Comparison of ENCODE assay signal across 2 cellular contexts in the genomic region with DNA sequence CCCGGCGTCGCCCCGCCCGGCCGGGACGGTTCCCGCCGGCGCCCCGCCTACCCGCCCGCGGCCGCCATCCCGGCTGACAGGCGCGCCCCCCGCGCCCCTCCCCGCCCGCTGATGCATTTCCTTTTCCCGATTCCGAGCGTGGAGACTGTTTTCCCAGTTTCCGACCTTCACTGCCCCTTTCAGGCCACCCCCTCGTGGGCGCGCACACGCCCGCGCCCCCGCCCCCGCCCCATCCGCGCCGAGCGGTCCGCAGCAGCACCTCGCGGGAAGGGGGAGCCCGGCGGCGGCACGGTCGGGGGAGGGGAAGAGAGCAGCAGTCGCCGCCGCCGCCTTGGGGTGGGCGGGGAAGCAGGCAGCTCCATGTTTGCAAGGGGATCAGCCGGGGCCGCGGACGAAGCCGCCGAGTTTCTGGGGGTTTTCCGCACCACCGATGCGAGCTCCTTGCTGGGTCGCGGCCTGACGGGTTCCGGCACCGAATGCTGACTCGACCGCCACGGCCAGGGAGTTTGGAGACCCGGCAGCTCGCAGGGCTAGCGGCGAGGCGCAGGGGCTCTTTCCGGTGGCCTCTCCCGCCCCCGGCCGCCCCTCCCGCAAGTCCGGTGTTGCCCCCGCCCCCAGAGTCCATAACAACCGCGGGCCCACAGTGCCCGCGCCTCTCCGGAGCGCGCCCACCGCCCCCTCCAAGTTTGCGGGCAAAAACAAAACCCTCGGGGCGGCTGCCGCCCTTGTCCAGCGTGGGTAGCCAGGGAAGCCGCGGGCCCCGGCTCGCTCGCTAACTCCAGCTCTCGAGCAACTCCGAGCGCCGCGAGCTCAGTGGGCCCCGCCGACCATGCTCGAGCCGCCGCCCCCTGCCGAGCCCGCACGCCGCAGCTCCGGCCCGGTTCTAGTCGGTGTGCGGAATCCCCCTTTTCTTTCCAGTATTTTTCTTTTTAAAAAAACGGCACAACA.
A peak's percentile ranks its signal among the peaks of the same experiment; 100 is the strongest.
TF ChIP-seq lines count a peak whose summit lies in the region.

No MANE protein-coding gene starts in this region.

TF ChIP-seq in SK-N-SH, 30 proteins besides CTCF, POLR2A, EP300 and RAD21 (continued from another document):
- TF ChIP-seq TAF1 (IDR thresholded peaks at IDR 0.05; ENCODE audit: borderline replicate concordance, low read depth, low read length) (0 out of 2 replicates have a peak, but pooled peaks have one; percentile 3), YY1 (IDR thresholded peaks at IDR 0.05; ENCODE audit: low read depth) (0 out of 2 replicates have a peak, but pooled peaks have one; percentile 48), MXI1 (IDR thresholded peaks at IDR 0.05; ENCODE audit: low read depth, low read length) (peak; percentile 16), MAX (IDR thresholded peaks at IDR 0.05; ENCODE audit: low read depth) (peak; percentile 64)
TF ChIP-seq in SK-N-SH: peak in this region for 6.

TF ChIP-seq in SK-N-SH treated with all-trans-retinoic acid at 6 μM for 48 hours, 23 proteins besides CTCF, POLR2A, EP300 and RAD21:
- TF ChIP-seq, protein P1, sequence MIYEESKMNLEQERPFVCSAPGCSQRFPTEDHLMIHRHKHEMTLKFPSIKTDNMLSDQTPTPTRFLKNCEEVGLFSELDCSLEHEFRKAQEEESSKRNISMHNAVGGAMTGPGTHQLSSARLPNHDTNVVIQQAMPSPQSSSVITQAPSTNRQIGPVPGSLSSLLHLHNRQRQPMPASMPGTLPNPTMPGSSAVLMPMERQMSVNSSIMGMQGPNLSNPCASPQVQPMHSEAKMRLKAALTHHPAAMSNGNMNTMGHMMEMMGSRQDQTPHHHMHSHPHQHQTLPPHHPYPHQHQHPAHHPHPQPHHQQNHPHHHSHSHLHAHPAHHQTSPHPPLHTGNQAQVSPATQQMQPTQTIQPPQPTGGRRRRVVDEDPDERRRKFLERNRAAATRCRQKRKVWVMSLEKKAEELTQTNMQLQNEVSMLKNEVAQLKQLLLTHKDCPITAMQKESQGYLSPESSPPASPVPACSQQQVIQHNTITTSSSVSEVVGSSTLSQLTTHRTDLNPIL (CRISPR knock-in tag; IDR thresholded peaks at IDR 0.05; ENCODE audit: low read depth), result no peak
- TF ChIP-seq ZFP30 (CRISPR knock-in tag; IDR thresholded peaks at IDR 0.05) (no peak), ZC3H10 (CRISPR knock-in tag; IDR thresholded peaks at IDR 0.05) (no peak), ZNF565 (CRISPR knock-in tag; conservative IDR thresholded peaks at IDR 0.05; ENCODE audit: low read depth) (no peak), BACH2 (CRISPR knock-in tag; IDR thresholded peaks at IDR 0.05; ENCODE audit: borderline replicate concordance) (no peak), SNAI2 (CRISPR knock-in tag; IDR thresholded peaks at IDR 0.05) (no peak), ZNF8 (CRISPR knock-in tag; IDR thresholded peaks at IDR 0.05) (no peak), ARNTL (CRISPR knock-in tag; IDR thresholded peaks at IDR 0.05; ENCODE audit: borderline replicate concordance, low read depth) (no peak), ZFP3 (CRISPR knock-in tag; IDR thresholded peaks at IDR 0.05) (no peak), TSHZ2 (CRISPR knock-in tag; IDR thresholded peaks at IDR 0.05) (no peak), GLIS3 (CRISPR knock-in tag; IDR thresholded peaks at IDR 0.05) (no peak), TCF4 (CRISPR knock-in tag; IDR thresholded peaks at IDR 0.05; ENCODE audit: borderline replicate concordance) (no peak), RARB (CRISPR knock-in tag; IDR thresholded peaks at IDR 0.05) (no peak), OSR1 (CRISPR knock-in tag; IDR thresholded peaks at IDR 0.05) (no peak), TOX (CRISPR knock-in tag; IDR thresholded peaks at IDR 0.05; ENCODE audit: borderline replicate concordance) (no peak)
- TF ChIP-seq, protein P2, sequence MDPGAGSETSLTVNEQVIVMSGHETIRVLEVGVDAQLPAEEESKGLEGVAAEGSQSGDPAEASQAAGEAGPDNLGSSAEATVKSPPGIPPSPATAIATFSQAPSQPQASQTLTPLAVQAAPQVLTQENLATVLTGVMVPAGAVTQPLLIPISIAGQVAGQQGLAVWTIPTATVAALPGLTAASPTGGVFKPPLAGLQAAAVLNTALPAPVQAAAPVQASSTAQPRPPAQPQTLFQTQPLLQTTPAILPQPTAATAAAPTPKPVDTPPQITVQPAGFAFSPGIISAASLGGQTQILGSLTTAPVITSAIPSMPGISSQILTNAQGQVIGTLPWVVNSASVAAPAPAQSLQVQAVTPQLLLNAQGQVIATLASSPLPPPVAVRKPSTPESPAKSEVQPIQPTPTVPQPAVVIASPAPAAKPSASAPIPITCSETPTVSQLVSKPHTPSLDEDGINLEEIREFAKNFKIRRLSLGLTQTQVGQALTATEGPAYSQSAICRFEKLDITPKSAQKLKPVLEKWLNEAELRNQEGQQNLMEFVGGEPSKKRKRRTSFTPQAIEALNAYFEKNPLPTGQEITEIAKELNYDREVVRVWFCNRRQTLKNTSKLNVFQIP (CRISPR knock-in tag; IDR thresholded peaks at IDR 0.05; ENCODE audit: borderline replicate concordance, low read depth), result no peak
- TF ChIP-seq, protein P3, sequence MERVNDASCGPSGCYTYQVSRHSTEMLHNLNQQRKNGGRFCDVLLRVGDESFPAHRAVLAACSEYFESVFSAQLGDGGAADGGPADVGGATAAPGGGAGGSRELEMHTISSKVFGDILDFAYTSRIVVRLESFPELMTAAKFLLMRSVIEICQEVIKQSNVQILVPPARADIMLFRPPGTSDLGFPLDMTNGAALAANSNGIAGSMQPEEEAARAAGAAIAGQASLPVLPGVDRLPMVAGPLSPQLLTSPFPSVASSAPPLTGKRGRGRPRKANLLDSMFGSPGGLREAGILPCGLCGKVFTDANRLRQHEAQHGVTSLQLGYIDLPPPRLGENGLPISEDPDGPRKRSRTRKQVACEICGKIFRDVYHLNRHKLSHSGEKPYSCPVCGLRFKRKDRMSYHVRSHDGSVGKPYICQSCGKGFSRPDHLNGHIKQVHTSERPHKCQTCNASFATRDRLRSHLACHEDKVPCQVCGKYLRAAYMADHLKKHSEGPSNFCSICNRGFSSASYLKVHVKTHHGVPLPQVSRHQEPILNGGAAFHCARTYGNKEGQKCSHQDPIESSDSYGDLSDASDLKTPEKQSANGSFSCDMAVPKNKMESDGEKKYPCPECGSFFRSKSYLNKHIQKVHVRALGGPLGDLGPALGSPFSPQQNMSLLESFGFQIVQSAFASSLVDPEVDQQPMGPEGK (CRISPR knock-in tag; IDR thresholded peaks at IDR 0.05; ENCODE audit: borderline replicate concordance), result no peak
- TF ChIP-seq, protein P4, sequence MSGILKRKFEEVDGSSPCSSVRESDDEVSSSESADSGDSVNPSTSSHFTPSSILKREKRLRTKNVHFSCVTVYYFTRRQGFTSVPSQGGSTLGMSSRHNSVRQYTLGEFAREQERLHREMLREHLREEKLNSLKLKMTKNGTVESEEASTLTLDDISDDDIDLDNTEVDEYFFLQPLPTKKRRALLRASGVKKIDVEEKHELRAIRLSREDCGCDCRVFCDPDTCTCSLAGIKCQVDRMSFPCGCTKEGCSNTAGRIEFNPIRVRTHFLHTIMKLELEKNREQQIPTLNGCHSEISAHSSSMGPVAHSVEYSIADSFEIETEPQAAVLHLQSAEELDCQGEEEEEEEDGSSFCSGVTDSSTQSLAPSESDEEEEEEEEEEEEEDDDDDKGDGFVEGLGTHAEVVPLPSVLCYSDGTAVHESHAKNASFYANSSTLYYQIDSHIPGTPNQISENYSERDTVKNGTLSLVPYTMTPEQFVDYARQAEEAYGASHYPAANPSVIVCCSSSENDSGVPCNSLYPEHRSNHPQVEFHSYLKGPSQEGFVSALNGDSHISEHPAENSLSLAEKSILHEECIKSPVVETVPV (CRISPR knock-in tag; IDR thresholded peaks at IDR 0.05), result no peak
TF ChIP-seq in SK-N-SH treated with all-trans-retinoic acid at 6 μM for 48 hours: peak in this region for 0.
